14 cellular contexts compared by ENCODE assay signal in genomic region chr12:124867389-124867930, GRCh38. TPM values are rescaled to one million over a fixed set of nuclear protein-coding genes. Genes with fewer than 3 reads are reported as not detected.
DNase-seq lines count a peak whose midpoint lies in the region; ATAC-seq and TF ChIP-seq lines count a peak whose summit lies in the region.
"Had no signal": no experiment of that assay in that cellular context is flagged by ENCODE, and none has a peak within 500 bp of the region (broad histone marks: within the 10 kb centered on the region; RNA-seq: fewer than 3 reads in every experiment).

No MANE protein-coding gene starts in this region.

- peak; percentile 46 for DNase-seq in AG08396 (ENCODE audit: low spot score)
- no peak for DNase-seq in HCT116 (ENCODE audit: low read depth, low spot score)
- DNase-seq in amniotic epithelial cell (ENCODE audit: low read depth): peak; percentile 93
- DNase-seq in kidney tubule cell (ENCODE audit: low spot score): peak; percentile 26
- no peak for DNase-seq in coronary artery (ENCODE audit: low spot score)
- DNase-seq in GM13977 (ENCODE audit: low spot score): no peak
- DNase-seq in NCI-H1105 (lab: John Stamatoyannopoulos, UW): no peak
- no peak for DNase-seq in SIG-M5 (lab: John Stamatoyannopoulos, UW)
- DNase-seq: activated CD4-positive, CD25-positive, alpha-beta regulatory T cell treated with anti-CD3 and anti-CD28 coated beads, Interleukin-2, amount 50 U/mL, for 72 hours; activated T-cell treated with anti-CD3 and anti-CD28 coated beads, Interleukin-2, amount 50 U/mL, for 48 hours; naive B cell; NCI-H226 had no signal

- H3K9me2 ChIP-seq in HCT116 (ENCODE audit: insufficient read depth): no peaks in the 10 kb centered on the region

- peaks cover 8 to 35% of the 10 kb centered on the region in 2 experiments; a peak in 3 of 4 replicates for H3K4me1 ChIP-seq in HCT116 (ENCODE audit: control insufficient read depth in 1 of 2, insufficient read depth in 2 of 2, low read length in 2 of 2)

- no peak overlapping the region for H2AFZ ChIP-seq in HCT116 (ENCODE audit: low read depth, low read length, poor library complexity, severe bottlenecking)

- POLR2A ChIA-PET in HCT116 (lab: Charles Lee): no interaction called here

- RAD21 ChIA-PET in HCT116 (lab: Charles Lee; ENCODE audit: low non-redundant PET in 1 of 2, low total read pairs in 2 of 2, uncharacterized antibody in 2 of 2, unreplicated experiment in 2 of 2): no interaction called here

- no TSS peak for BruUV-seq in HCT116 (replicated peaks; lab: Mats Ljungman, UMichigan)

- intact Hi-C loops in HCT116 (cut with micrococcal nuclease): no loop called here

- H3K9me3 ChIP-seq in HCT116 (ENCODE audit: control insufficient read depth in 1 of 2, insufficient read depth in 1 of 2, low read depth in 1 of 2, low read length in 2 of 2): no peaks in the 10 kb centered on the region
- H3K9me3 ChIP-seq: vagina had no signal

- TF ChIP-seq RAD21 in HCT116 (IDR thresholded peaks at IDR 0.05; ENCODE audit: low read depth): no peak

- no peak for ATAC-seq in HCT116
- ATAC-seq: esophagus mucosa had no signal

- H3K4me2 ChIP-seq in HCT116 (ENCODE audit: low read length): peak overlapping the region; percentile 13

- in situ Hi-C loops in GM13977 (cut with MboI; ENCODE audit: low pct_unique_long_range_greater_than_20kb, low sequenced_read_pairs, unreplicated experiment): no loop called here

- CTCF ChIA-PET in HCT116 (lab: Charles Lee): no interaction called here

- H3K27me3 ChIP-seq in HCT116 (ENCODE audit: insufficient read depth, low read length): no peaks in the 10 kb centered on the region
- H3K27me3 ChIP-seq: vagina had no signal

- TF ChIP-seq POLR2A in HCT116 (IDR thresholded peaks at IDR 0.05; ENCODE audit: borderline replicate concordance, extremely low read depth, insufficient read depth, insufficient read length): no peak

- TF ChIP-seq CTCF in HCT116 (IDR thresholded peaks at IDR 0.05 in 2 of 3, conservative IDR thresholded peaks at IDR 0.05 in 1 of 3; ENCODE audit: borderline replicate concordance in 1 of 3, insufficient read depth in 1 of 3, low read depth in 2 of 3, low read length in 2 of 3) (no peak), coronary artery (IDR thresholded peaks at IDR 0.05) (no peak), GM13977 (IDR thresholded peaks at IDR 0.05; ENCODE audit: extremely low read depth, insufficient read depth, missing control alignments) (no peak)

- H3K27ac ChIP-seq in HCT116 (ENCODE audit: low read depth, low read length): no peak overlapping the region
- H3K27ac ChIP-seq in coronary artery: no peak overlapping the region
- H3K27ac ChIP-seq: vagina had no signal

- H4K20me1 ChIP-seq in HCT116 (ENCODE audit: insufficient read depth): no peaks in the 10 kb centered on the region

- H3K4me3 ChIP-seq in HCT116 (replicated peaks in 1 of 2; ENCODE audit: low read depth in 1 of 2, low read length in 2 of 2): no peak overlapping the region
- H3K4me3 ChIP-seq in coronary artery: no peak overlapping the region
- H3K4me3 ChIP-seq: vagina had no signal

- H3K79me2 ChIP-seq in HCT116 (ENCODE audit: insufficient read depth, low read length): peaks cover 11% of the 10 kb centered on the region

- no peaks in the 10 kb centered on the region for H3K36me3 ChIP-seq in HCT116 (ENCODE audit: control insufficient read depth in 1 of 2, insufficient read depth in 2 of 2, low read length in 2 of 2)
- H3K36me3 ChIP-seq: vagina had no signal

- H3K9ac ChIP-seq in HCT116 (ENCODE audit: low read length): no peak overlapping the region

TF ChIP-seq in HCT116, 20 proteins besides CTCF, POLR2A, EP300 and RAD21:
- TF ChIP-seq POLR2AphosphoS5 (IDR thresholded peaks at IDR 0.05; ENCODE audit: low read depth, low read length) (no peak), ZNF274 (IDR thresholded peaks at IDR 0.05; ENCODE audit: low read depth, low read length) (no peak), YY1 (IDR thresholded peaks at IDR 0.05; ENCODE audit: extremely low read depth, insufficient replicate concordance, low read depth, low read length) (no peak), SIN3A (IDR thresholded peaks at IDR 0.05; ENCODE audit: low read depth) (no peak)

RNA-seq across cellular contexts. Expression of gene SCARB1, which starts 3.8 kb away (rescaled TPM):
- 95.5 TPM for total RNA-seq in HCT116 (2021; ENCODE audit: unreplicated experiment)
- polyA plus RNA-seq in HCT116 (2012): 114 and 120 TPM in 2 replicates

RNA-seq across cellular contexts. Expression of gene UBC, which starts 47.0 kb away (rescaled TPM):
- 1,259 TPM for total RNA-seq in HCT116 (2021; ENCODE audit: unreplicated experiment)
- 1,986 and 3,408 TPM in 2 replicates for polyA plus RNA-seq in HCT116 (2012)

Comparison
In these comparisons a context has a peak if more than half of its experiments do, and no peak if none do; other contexts are left out.
1. DNase-seq: peak in AG08396 (single experiment), amniotic epithelial cell (single experiment) and kidney tubule cell (single experiment); none in HCT116 (single experiment), coronary artery (single experiment), GM13977 (single experiment), NCI-H1105 (single experiment) and SIG-M5 (single experiment).